Comparison of ENCODE assay signal across 18 cellular contexts in genomic region chr2:204470621-204471196, GRCh38.
"Had no signal": no experiment of that assay in that cellular context is flagged by ENCODE, and none has a peak within 500 bp of the region (broad histone marks: within the 10 kb centered on the region; RNA-seq: fewer than 3 reads in every experiment).

No MANE protein-coding gene starts in this region.

- ATAC-seq: Panc1, PC-3, SK-N-SH treated with all-trans-retinoic acid at 6 μM for 48 hours had no signal

- H3K4me2 ChIP-seq: KMS-11 had no signal

- H3K27ac ChIP-seq: KMS-11, RWPE1 had no signal

- DNase-seq: NCI-H1092; NCI-H1105 treated with DMSO at 0.1 percent for 48 hours; NCI-H1417 treated with DMSO at 0.1 percent for 48 hours; NCI-H146; NCI-H1694 treated with DMSO at 0.1 percent for 48 hours; NCI-H2081; NCI-H2107; NCI-H2227 treated with DMSO at 0.1 percent for 48 hours; NCI-H524; NCI-H526 treated with DMSO at 0.1 percent for 48 hours; NCI-H748 treated with DMSO at 0.1 percent for 48 hours; NK-92 treated with Interleukin-12 subunit alpha and Interleukin-12 subunit beta, amount 100 ng/mL, for 24 hours; PC-3; SHP77 had no signal

- H3K9ac ChIP-seq: KMS-11 had no signal
